Comparison of ENCODE assay signal across 8 cellular contexts in genomic region chr11:83063073-83063754, GRCh38. TPM values are rescaled to one million over a fixed set of nuclear protein-coding genes. Genes with fewer than 3 reads are reported as not detected.
DNase-seq lines count a peak whose midpoint lies in the region; ATAC-seq and TF ChIP-seq lines count a peak whose summit lies in the region.

No MANE protein-coding gene starts in this region.

- no peaks in the 10 kb centered on the region for H3K9me3 ChIP-seq in adipocyte (ENCODE audit: control insufficient read depth, low read length)
- H3K9me3 ChIP-seq in right lobe of liver, result no peaks in the 10 kb centered on the region

- peak overlapping the region; percentile 1 for H3K9ac ChIP-seq in adipocyte (ENCODE audit: low read length)

- H3K36me3 ChIP-seq in adipocyte (ENCODE audit: control insufficient read depth, insufficient read depth, low read length, severe bottlenecking) (no peaks in the 10 kb centered on the region), right lobe of liver (no peaks in the 10 kb centered on the region)

- TF ChIP-seq CTCF in right lobe of liver (IDR thresholded peaks at IDR 0.05), result no peak

- TF ChIP-seq POLR2A in right lobe of liver (IDR thresholded peaks at IDR 0.05), result no peak

- H3K4me1 ChIP-seq in adipocyte (ENCODE audit: control insufficient read depth, insufficient read depth, low read length) (peaks cover 20% of the 10 kb centered on the region), right lobe of liver (peaks cover 0 to 8% (median 0%) of the 10 kb centered on the region in 4 donors)

- 32% methylated on average over 7 of the region's 7 CpGs for WGBS in right lobe of liver (ENCODE audit: insufficient coverage, low coverage, low lambda C conversion rate, missing lambda C conversion rate)

- DNase-seq in ELR (ENCODE audit: low read depth) (peak; percentile 30), adipocyte (ENCODE audit: low read depth) (peak; percentile 87), right lobe of liver (no peak), Kasumi-1 (lab: John Stamatoyannopoulos, UW) (no peak), cerebellar nuclear complex (lab: John Stamatoyannopoulos, UW) (no peak)
- no peak for DNase-seq in stimulated activated CD4-positive, alpha-beta T cell treated with anti-CD3 and anti-CD28 coated beads, Interleukin-4, amount 100 ng/mL, for 1 hour

- intact Hi-C loops in right lobe of liver (cut with DNase I), result no loop called here

- ATAC-seq in GM19455 (IDR thresholded peaks at IDR 0.05; ENCODE audit: unreplicated experiment) (peak; percentile 58), HG03439 (IDR thresholded peaks at IDR 0.05; ENCODE audit: unreplicated experiment) (peak; percentile 65), right lobe of liver (peak; percentile 43 to 85 (median 62))

- no peaks in the 10 kb centered on the region for H3K27me3 ChIP-seq in adipocyte (replicated peaks; ENCODE audit: control insufficient read depth, insufficient read depth, low read length)
- H3K27me3 ChIP-seq in right lobe of liver, result no peaks in the 10 kb centered on the region

- peak overlapping the region; percentile 22 for H3K4me3 ChIP-seq in adipocyte (ENCODE audit: low read length)
- H3K4me3 ChIP-seq in right lobe of liver, result no peak overlapping the region

- H3K27ac ChIP-seq in right lobe of liver, result peak overlapping the region in 1 of 3 donors; percentile 13

RNA-seq across cellular contexts. Expression of gene RAB30, which starts 8.5 kb away (rescaled TPM):
- total RNA-seq in right lobe of liver, result 1 to 10 TPM; 4.1 to 9.6 (median 6.7) TPM

Comparison
In these comparisons a context has a peak if more than half of its experiments do, and no peak if none do; other contexts are left out.
1. DNase-seq: peak in ELR (single experiment) and adipocyte (single experiment); none in right lobe of liver (0 of 3), stimulated activated CD4-positive, alpha-beta T cell treated with anti-CD3 and anti-CD28 coated beads, Interleukin-4, amount 100 ng/mL, for 1 hour (single experiment), Kasumi-1 (0 of 2) and cerebellar nuclear complex (0 of 2).
2. Peak in every context shown above with its lines, with median percentiles within 50 percentile points of each other: ATAC-seq.